ENCODE assay signal across 2 cellular contexts in genomic region chr16:79069118-79069517, GRCh38.
TF ChIP-seq lines count a peak whose summit lies in the region.

No MANE protein-coding gene starts in this region.

TF ChIP-seq in HepG2, 621 proteins besides CTCF, POLR2A, EP300 and RAD21 (continued from another document):
- TF ChIP-seq AFF4 (CRISPR knock-in tag; IDR thresholded peaks at IDR 0.05): no peak
- no peak for TF ChIP-seq TFDP1 (CRISPR knock-in tag; IDR thresholded peaks at IDR 0.05; ENCODE audit: borderline replicate concordance)
- TF ChIP-seq ISX (CRISPR knock-in tag; conservative IDR thresholded peaks at IDR 0.05): no peak
- no peak for TF ChIP-seq ZNF224 (CRISPR knock-in tag; IDR thresholded peaks at IDR 0.05)
TF ChIP-seq in HepG2: peak in this region for 0.

TF ChIP-seq in H1, 55 proteins besides CTCF, POLR2A, EP300 and RAD21 (continued from another document):
- TF ChIP-seq TCF12 (IDR thresholded peaks at IDR 0.05; ENCODE audit: low read depth, low read length) (no peak), SP1 (IDR thresholded peaks at IDR 0.05; ENCODE audit: low read depth, low read length) (no peak), USF2 (IDR thresholded peaks at IDR 0.05; ENCODE audit: low read length) (no peak), GABPA (IDR thresholded peaks at IDR 0.05; ENCODE audit: borderline replicate concordance, insufficient read depth, low read length) (no peak)
